1 cellular context compared by ENCODE assay signal in the genomic region with DNA sequence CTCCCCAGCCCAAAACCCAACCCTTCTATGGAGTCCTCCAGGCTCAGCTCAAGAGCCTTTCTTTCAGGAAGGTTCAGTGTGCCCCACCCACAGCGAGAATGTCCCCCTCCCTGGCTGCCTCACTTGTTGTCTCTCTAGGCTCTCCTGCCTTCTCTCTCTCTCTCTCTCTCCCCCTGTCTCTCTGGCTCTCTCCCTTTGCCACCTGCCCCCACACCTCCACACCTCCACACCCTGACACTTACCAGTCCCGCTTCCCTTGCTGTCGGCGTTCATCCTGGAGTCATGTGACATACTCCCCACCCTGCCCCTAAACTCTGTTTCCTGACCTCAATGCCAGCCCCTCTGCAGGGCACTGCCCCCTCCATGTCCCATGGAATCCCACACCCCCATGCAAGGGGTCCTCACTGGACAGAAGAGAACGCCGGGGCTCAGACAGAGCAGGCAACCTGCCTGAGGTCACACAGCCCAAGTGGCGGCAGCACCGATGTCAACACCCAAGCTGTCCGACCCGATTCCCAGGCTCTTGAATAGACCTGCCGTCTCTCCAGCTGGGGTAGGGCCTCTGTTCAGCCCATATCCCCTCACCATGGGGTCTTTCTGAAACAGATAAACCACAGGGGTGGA.
TF ChIP-seq lines count a peak whose summit lies in the region.

No MANE protein-coding gene starts in this region.

TF ChIP-seq in SK-N-SH, 30 proteins besides CTCF, POLR2A, EP300 and RAD21 (continued from another document):
- TF ChIP-seq, protein P1, sequence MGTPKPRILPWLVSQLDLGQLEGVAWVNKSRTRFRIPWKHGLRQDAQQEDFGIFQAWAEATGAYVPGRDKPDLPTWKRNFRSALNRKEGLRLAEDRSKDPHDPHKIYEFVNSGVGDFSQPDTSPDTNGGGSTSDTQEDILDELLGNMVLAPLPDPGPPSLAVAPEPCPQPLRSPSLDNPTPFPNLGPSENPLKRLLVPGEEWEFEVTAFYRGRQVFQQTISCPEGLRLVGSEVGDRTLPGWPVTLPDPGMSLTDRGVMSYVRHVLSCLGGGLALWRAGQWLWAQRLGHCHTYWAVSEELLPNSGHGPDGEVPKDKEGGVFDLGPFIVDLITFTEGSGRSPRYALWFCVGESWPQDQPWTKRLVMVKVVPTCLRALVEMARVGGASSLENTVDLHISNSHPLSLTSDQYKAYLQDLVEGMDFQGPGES (IDR thresholded peaks at IDR 0.05; ENCODE audit: low read depth, low read length): no peak
- TF ChIP-seq MXI1 (IDR thresholded peaks at IDR 0.05; ENCODE audit: low read depth, low read length) (no peak), CHD2 (IDR thresholded peaks at IDR 0.05; ENCODE audit: low read length, partially characterized antibody) (no peak)
- TF ChIP-seq, protein P2, sequence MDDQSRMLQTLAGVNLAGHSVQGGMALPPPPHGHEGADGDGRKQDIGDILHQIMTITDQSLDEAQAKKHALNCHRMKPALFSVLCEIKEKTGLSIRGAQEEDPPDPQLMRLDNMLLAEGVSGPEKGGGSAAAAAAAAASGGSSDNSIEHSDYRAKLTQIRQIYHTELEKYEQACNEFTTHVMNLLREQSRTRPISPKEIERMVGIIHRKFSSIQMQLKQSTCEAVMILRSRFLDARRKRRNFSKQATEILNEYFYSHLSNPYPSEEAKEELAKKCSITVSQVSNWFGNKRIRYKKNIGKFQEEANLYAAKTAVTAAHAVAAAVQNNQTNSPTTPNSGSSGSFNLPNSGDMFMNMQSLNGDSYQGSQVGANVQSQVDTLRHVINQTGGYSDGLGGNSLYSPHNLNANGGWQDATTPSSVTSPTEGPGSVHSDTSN (IDR thresholded peaks at IDR 0.05): no peak
- TF ChIP-seq, protein P3, sequence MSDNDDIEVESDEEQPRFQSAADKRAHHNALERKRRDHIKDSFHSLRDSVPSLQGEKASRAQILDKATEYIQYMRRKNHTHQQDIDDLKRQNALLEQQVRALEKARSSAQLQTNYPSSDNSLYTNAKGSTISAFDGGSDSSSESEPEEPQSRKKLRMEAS (IDR thresholded peaks at IDR 0.05; ENCODE audit: low read depth): no peak
